ENCODE assay signal across 8 cellular contexts in genomic region chr19:14080887-14081796, GRCh38. TPM values are rescaled to one million over a fixed set of nuclear protein-coding genes. Genes with fewer than 3 reads are reported as not detected.
DNase-seq lines count a peak whose midpoint lies in the region; ATAC-seq and TF ChIP-seq lines count a peak whose summit lies in the region.

No MANE protein-coding gene starts in this region.

- H3K27ac Mint-ChIP-seq in dendritic cell treated with granulocyte-macrophage colony-stimulating factor and Interleukin-4, amounts not matched to agents 40 ng/mL and 50 ng/mL, for 4 days: peak overlapping the region; percentile 93

- DNase-seq in NCI-H69 (lab: John Stamatoyannopoulos, UW) (peak; percentile 100), left lobe of liver (ENCODE audit: low spot score) (peak; percentile 100)
- peak; percentile 99 for DNase-seq in activated CD4-positive, alpha-beta T cell treated with anti-CD3 and anti-CD28 coated beads, Interleukin-2, amount 50 U/mL, for 1 hour
- DNase-seq in stimulated activated CD4-positive, alpha-beta T cell treated with anti-CD3 and anti-CD28 coated beads, Interleukin-2, amount 100 ng/mL, for 24 hours: peak; percentile 99

- H3K27me3 Mint-ChIP-seq in dendritic cell treated with granulocyte-macrophage colony-stimulating factor and Interleukin-4, amounts not matched to agents 40 ng/mL and 50 ng/mL, for 4 days: no peaks in the 10 kb centered on the region

- H3K36me3 Mint-ChIP-seq in dendritic cell treated with granulocyte-macrophage colony-stimulating factor and Interleukin-4, amounts not matched to agents 40 ng/mL and 50 ng/mL, for 4 days (ENCODE audit: low read depth): peaks cover 12% of the 10 kb centered on the region

- ATAC-seq in GM19372 (IDR thresholded peaks at IDR 0.05; ENCODE audit: low read depth, unreplicated experiment) (peak; percentile 93), HG03521 (IDR thresholded peaks at IDR 0.05; ENCODE audit: unreplicated experiment) (peak; percentile 85), left lobe of liver (peak; percentile 92)

- intact Hi-C loops in dendritic cell treated with granulocyte-macrophage colony-stimulating factor and Interleukin-4, amounts not matched to agents 40 ng/mL and 50 ng/mL, for 4 days (cut with micrococcal nuclease): loop anchor here (1.0 to 5.0 kb wide), 4 partner anchors 8 to 284 kb away; partner anchors contain the start of genes ASF1B, PRKACA and ZSWIM4

- H3K4me1 Mint-ChIP-seq in dendritic cell treated with granulocyte-macrophage colony-stimulating factor and Interleukin-4, amounts not matched to agents 40 ng/mL and 50 ng/mL, for 4 days (ENCODE audit: low read depth): peaks cover 33% of the 10 kb centered on the region

- H3K4me3 Mint-ChIP-seq in dendritic cell treated with granulocyte-macrophage colony-stimulating factor and Interleukin-4, amounts not matched to agents 40 ng/mL and 50 ng/mL, for 4 days: peak overlapping the region; percentile 93

- TF ChIP-seq CTCF in C4-2B (conservative IDR thresholded peaks at IDR 0.05): no peak

- H3K27ac ChIP-seq in C4-2B: peak overlapping the region; percentile 86

- no peaks in the 10 kb centered on the region for H3K9me3 Mint-ChIP-seq in dendritic cell treated with granulocyte-macrophage colony-stimulating factor and Interleukin-4, amounts not matched to agents 40 ng/mL and 50 ng/mL, for 4 days

RNA-seq across cellular contexts. Expression of gene C19orf67, which starts 4.4 kb away (rescaled TPM):
- total RNA-seq in left lobe of liver: not detected

RNA-seq across cellular contexts. Expression of gene MISP3, which starts 8.6 kb away (rescaled TPM):
- total RNA-seq in left lobe of liver: 15.2 TPM

RNA-seq across cellular contexts. Expression of gene SAMD1, which starts 9.4 kb away (rescaled TPM):
- total RNA-seq in left lobe of liver: 19.1 TPM

RNA-seq across cellular contexts. Expression of gene PALM3, which starts 19.3 kb away (rescaled TPM):
- total RNA-seq in left lobe of liver: 42.7 TPM

RNA-seq across cellular contexts. Expression of gene PRKACA, which starts 36.4 kb away (rescaled TPM):
- 78.4 TPM for total RNA-seq in left lobe of liver

Comparison
In these comparisons a context has a peak if more than half of its experiments do, and no peak if none do; other contexts are left out.
1. Peak in every context shown above with its lines: DNase-seq, ATAC-seq and H3K27ac ChIP-seq.